17 cellular contexts compared by ENCODE assay signal in genomic region chr3:184037816-184038215, GRCh38. TPM values are rescaled to one million over a fixed set of nuclear protein-coding genes. Genes with fewer than 3 reads are reported as not detected.
A peak's percentile ranks its signal among the peaks of the same experiment; 100 is the strongest.
DNase-seq lines count a peak whose midpoint lies in the region; ATAC-seq, FAIRE-seq and TF ChIP-seq lines count a peak whose summit lies in the region.
"Had no signal": no experiment of that assay in that cellular context is flagged by ENCODE, and none has a peak within 500 bp of the region (broad histone marks: within the 10 kb centered on the region; RNA-seq: fewer than 3 reads in every experiment).

No MANE protein-coding gene starts in this region.

- TF ChIP-seq CTCF in LNCAP (IDR thresholded peaks at IDR 0.05), result peak; percentile 18; the same call in 1 of the 2 replicates
- TF ChIP-seq CTCF in WTC11 (IDR thresholded peaks at IDR 0.05), result 0 out of 2 replicates have a peak, but pooled peaks have one; percentile 25
- no peak for TF ChIP-seq CTCF in activated CD8-positive, alpha-beta T cell treated with anti-CD3 and anti-CD28 coated beads for 36 hours (IDR thresholded peaks at IDR 0.05)

- H3K27me3 Mint-ChIP-seq in WTC11 (ENCODE audit: low read depth), result no peaks in the 10 kb centered on the region; the same call in 1 of the 2 replicates
- H3K27me3 Mint-ChIP-seq in activated CD8-positive, alpha-beta T cell treated with anti-CD3 and anti-CD28 coated beads for 36 hours, result no peaks in the 10 kb centered on the region

- FAIRE-seq in H54 (lab: Jason Lieb, UNC), result no peak
- FAIRE-seq: GM12892 had no signal

- no peaks in the 10 kb centered on the region for H3K9me3 Mint-ChIP-seq in WTC11
- H3K9me3 Mint-ChIP-seq in activated CD8-positive, alpha-beta T cell treated with anti-CD3 and anti-CD28 coated beads for 36 hours, result no peaks in the 10 kb centered on the region

- no peaks in the 10 kb centered on the region for H3K36me3 Mint-ChIP-seq in WTC11
- no peaks in the 10 kb centered on the region for H3K36me3 Mint-ChIP-seq in activated CD8-positive, alpha-beta T cell treated with anti-CD3 and anti-CD28 coated beads for 36 hours (ENCODE audit: low read depth)

- ATAC-seq in WTC11, result no peak; the same call in 1 of the 2 replicates
- ATAC-seq in left colon, result peak; percentile 42
- no peak for ATAC-seq in activated CD8-positive, alpha-beta T cell treated with anti-CD3 and anti-CD28 coated beads for 36 hours

- no peak overlapping the region for H3K4me3 Mint-ChIP-seq in WTC11
- no peak overlapping the region for H3K4me3 Mint-ChIP-seq in activated CD8-positive, alpha-beta T cell treated with anti-CD3 and anti-CD28 coated beads for 36 hours

- DNase-seq in DMS53 (lab: John Stamatoyannopoulos, UW) (peak; percentile 24), DMS53 treated with DMSO at 0.1 percent for 48 hours (lab: John Stamatoyannopoulos, UW; ENCODE audit: unreplicated experiment) (no peak), WTC11 (ENCODE audit: low spot score) (peak; percentile 16), left colon (no peak), superior temporal gyrus (ENCODE audit: extremely low spot score) (no peak), H54 (ENCODE audit: insufficient read length, low spot score) (no peak)
- DNase-seq in activated CD8-positive, alpha-beta T cell treated with anti-CD3 and anti-CD28 coated beads for 36 hours, result no peak
- DNase-seq: 8988T, GOT3, NCI-H1105 treated with DMSO at 0.1 percent for 48 hours, NCI-H187, NCI-H446, NCI-H748 treated with DMSO at 0.1 percent for 48 hours, Peyer's patch, SIG-M5 had no signal

- intact Hi-C loops in left colon (cut with DNase I, micrococcal nuclease), result no loop called here
- intact Hi-C loops in activated CD8-positive, alpha-beta T cell treated with anti-CD3 and anti-CD28 coated beads for 36 hours (cut with micrococcal nuclease), result no loop called here

- H3K4me1 Mint-ChIP-seq in WTC11, result no peaks in the 10 kb centered on the region; the same call in 1 of the 2 replicates
- H3K4me1 Mint-ChIP-seq in activated CD8-positive, alpha-beta T cell treated with anti-CD3 and anti-CD28 coated beads for 36 hours (ENCODE audit: low read depth), result no peaks in the 10 kb centered on the region

- H3K27ac Mint-ChIP-seq in WTC11, result no peak overlapping the region
- no peak overlapping the region for H3K27ac Mint-ChIP-seq in activated CD8-positive, alpha-beta T cell treated with anti-CD3 and anti-CD28 coated beads for 36 hours

- POLR2A ChIA-PET in WTC11 (lab: Charles Lee), result no interaction called here
- POLR2A ChIA-PET in activated CD8-positive, alpha-beta T cell treated with anti-CD3 and anti-CD28 coated beads for 36 hours (lab: Charles Lee), result no interaction called here

- CTCF ChIA-PET in WTC11 (lab: Charles Lee), result no interaction called here
- CTCF ChIA-PET in activated CD8-positive, alpha-beta T cell treated with anti-CD3 and anti-CD28 coated beads for 36 hours (lab: Charles Lee), result no interaction called here

- TF ChIP-seq POLR2A in H54 (IDR thresholded peaks at IDR 0.05; ENCODE audit: low read depth, low read length), result no peak

TF ChIP-seq in WTC11, 78 proteins besides CTCF, POLR2A, EP300 and RAD21:
- no peak for TF ChIP-seq CREB1 (CRISPR knock-in tag; IDR thresholded peaks at IDR 0.05)
- no peak for TF ChIP-seq ZNF396 (CRISPR knock-in tag; IDR thresholded peaks at IDR 0.05; ENCODE audit: borderline replicate concordance)
- TF ChIP-seq IRF1 (CRISPR knock-in tag; IDR thresholded peaks at IDR 0.05), result no peak
- TF ChIP-seq CBFB (CRISPR knock-in tag; IDR thresholded peaks at IDR 0.05; ENCODE audit: low read depth), result no peak
- no peak for TF ChIP-seq ATF3 (CRISPR knock-in tag; conservative IDR thresholded peaks at IDR 0.05)
- no peak for TF ChIP-seq TCF7 (CRISPR knock-in tag; IDR thresholded peaks at IDR 0.05; ENCODE audit: low read depth)
- no peak for TF ChIP-seq FOXP4 (CRISPR knock-in tag; IDR thresholded peaks at IDR 0.05)
- no peak for TF ChIP-seq NR3C1 (CRISPR knock-in tag; conservative IDR thresholded peaks at IDR 0.05; ENCODE audit: low read depth)
- TF ChIP-seq ATF2 (CRISPR knock-in tag; IDR thresholded peaks at IDR 0.05; ENCODE audit: borderline replicate concordance, low read depth), result no peak
- no peak for TF ChIP-seq ATF1 (CRISPR knock-in tag; IDR thresholded peaks at IDR 0.05)

RNA-seq across cellular contexts. Expression of gene HTR3D, which starts 6.3 kb away (rescaled TPM):
- total RNA-seq in WTC11 (2021) (not detected in 3 replicates), left colon (not detected)
- total RNA-seq in activated CD8-positive, alpha-beta T cell treated with anti-CD3 and anti-CD28 coated beads for 36 hours, result not detected
- total RNA-seq: Peyer's patch had no signal

RNA-seq across cellular contexts. Expression of gene HTR3C, which starts 15.0 kb away (rescaled TPM):
- total RNA-seq in WTC11 (2021) (not detected in 3 replicates), left colon (not detected)
- not detected for total RNA-seq in activated CD8-positive, alpha-beta T cell treated with anti-CD3 and anti-CD28 coated beads for 36 hours
- total RNA-seq: Peyer's patch had no signal

RNA-seq across cellular contexts. Expression of gene ABCC5, which starts 20.1 kb away (rescaled TPM):
- total RNA-seq in WTC11 (2021) (29.1 to 35.2 TPM (median 31.1 TPM) in 3 replicates), left colon (10 to 100 TPM; 46.6 to 47.6 TPM)
- 10 to 100 TPM; 16.2 to 17.7 TPM for total RNA-seq in activated CD8-positive, alpha-beta T cell treated with anti-CD3 and anti-CD28 coated beads for 36 hours

RNA-seq across cellular contexts. Expression of gene HTR3E, which starts 59.0 kb away (rescaled TPM):
- total RNA-seq in WTC11 (2021) (not detected in 3 replicates), left colon (under 1 TPM; 0.50 to 0.70 TPM)
- total RNA-seq in activated CD8-positive, alpha-beta T cell treated with anti-CD3 and anti-CD28 coated beads for 36 hours, result not detected

Comparison
In these comparisons a context has a peak if more than half of its experiments do, and no peak if none do; other contexts are left out.
1. DNase-seq: peak in DMS53 (single experiment) and WTC11 (single experiment); none in DMS53 treated with DMSO at 0.1 percent for 48 hours (single experiment), left colon (0 of 2), superior temporal gyrus (single experiment), H54 (single experiment) and activated CD8-positive, alpha-beta T cell treated with anti-CD3 and anti-CD28 coated beads for 36 hours (single experiment).